1 cellular context compared by ENCODE assay signal in genomic region chr3:67028385-67028784, GRCh38.
TF ChIP-seq lines count a peak whose summit lies in the region.

No MANE protein-coding gene starts in this region.

TF ChIP-seq in GM12878, 131 proteins besides CTCF, POLR2A, EP300 and RAD21 (continued from another document):
- no peak for TF ChIP-seq REST (IDR thresholded peaks at IDR 0.05; ENCODE audit: low read depth, low read length)
- no peak for TF ChIP-seq RCOR1 (conservative IDR thresholded peaks at IDR 0.05; ENCODE audit: low read depth, low read length)
- no peak for TF ChIP-seq HDAC2 (IDR thresholded peaks at IDR 0.05)
